In the genomic region with DNA sequence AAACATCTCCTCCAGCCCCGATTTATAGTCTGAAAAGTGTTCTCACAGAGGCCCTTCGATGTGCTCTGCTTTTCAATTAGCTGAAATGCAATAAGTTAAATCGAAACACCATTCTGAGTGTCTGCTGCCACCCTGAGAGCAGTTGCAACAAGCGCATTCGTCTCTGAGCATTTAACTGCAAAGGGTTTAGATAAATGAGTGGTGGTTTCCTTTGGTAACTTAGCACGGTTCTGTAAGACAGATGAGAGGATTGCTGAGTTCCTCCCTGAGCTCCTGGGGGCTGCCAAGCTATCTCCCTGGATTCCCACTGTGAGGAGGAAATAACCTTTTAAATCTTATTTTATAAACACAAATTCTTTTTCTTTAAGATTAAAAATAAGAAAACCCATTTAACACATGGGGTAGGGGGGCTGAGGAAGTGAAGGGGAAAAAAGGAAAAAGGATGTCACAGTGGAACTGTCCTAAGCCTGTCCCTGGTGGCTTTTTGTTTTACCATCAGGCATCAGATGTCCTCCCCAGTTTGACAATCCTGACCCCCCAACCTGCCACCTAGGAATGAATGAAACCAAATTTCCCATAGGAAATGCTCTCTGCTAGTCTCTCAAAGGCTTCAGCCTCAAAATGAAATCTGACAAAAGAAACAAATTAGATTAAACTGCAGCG, we compare ENCODE assay signal across 8 cellular contexts. TPM values are rescaled to one million over a fixed set of nuclear protein-coding genes. Genes with fewer than 3 reads are reported as not detected.
A peak's percentile ranks its signal among the peaks of the same experiment; 100 is the strongest.
DNase-seq lines count a peak whose midpoint lies in the region; ATAC-seq and TF ChIP-seq lines count a peak whose summit lies in the region.

No MANE protein-coding gene starts in this region.

- TF ChIP-seq CTCF in tibial nerve (IDR thresholded peaks at IDR 0.05), result peak; percentile 36 to 74 (median 61)

- DNase-seq in ELR (ENCODE audit: low read depth) (peak; percentile 89), NCI-H2196 (lab: John Stamatoyannopoulos, UW; ENCODE audit: unreplicated experiment) (peak; percentile 83), fibroblast of gingiva (ENCODE audit: low read depth) (peak; percentile 77), myocyte (ENCODE audit: low read depth) (peak; percentile 81), tibial nerve (ENCODE audit: low spot score in 2 of 2) (peak in 1 of 2 donors; percentile 50)
- peak; percentile 11 for DNase-seq in activated CD4-positive, alpha-beta T cell treated with anti-CD3 and anti-CD28 coated beads, Interleukin-2, amount 50 U/mL, for 1 hour
- no peak for DNase-seq in effector CD8-positive, alpha-beta T cell (lab: John Stamatoyannopoulos, UW)

- no peak overlapping the region for H3K4me3 ChIP-seq in tibial nerve

- H3K27ac ChIP-seq in tibial nerve, result peak overlapping the region in 1 of 4 donors; percentile 54

- ATAC-seq in HG02798 (IDR thresholded peaks at IDR 0.05; ENCODE audit: poor library complexity, unreplicated experiment), result peak; percentile 60

- H3K9me3 ChIP-seq in tibial nerve, result no peaks in the 10 kb centered on the region

- 7 to 9% methylated on average over 7 of the region's 7 CpGs for WGBS in tibial nerve, 2 donors

- no peak for TF ChIP-seq POLR2A in tibial nerve (IDR thresholded peaks at IDR 0.05)

- no peaks in the 10 kb centered on the region for H3K36me3 ChIP-seq in tibial nerve

- no peak for TF ChIP-seq EP300 in tibial nerve (IDR thresholded peaks at IDR 0.05)

- peaks cover 0 to 25% (median 0%) of the 10 kb centered on the region in 4 donors for H3K4me1 ChIP-seq in tibial nerve

- no peaks in the 10 kb centered on the region for H3K27me3 ChIP-seq in tibial nerve

RNA-seq across cellular contexts. Expression of a gene that starts 56.4 kb away (rescaled TPM):
- total RNA-seq in myocyte (24.6 and 43.5 TPM in 2 replicates), tibial nerve (10 to 100 TPM; 28.9 to 67.7 (median 34.0) TPM)
- polyA plus RNA-seq in myocyte (2012), result 17.7 TPM
